Comparison of ENCODE assay signal across 12 cellular contexts in the genomic region with DNA sequence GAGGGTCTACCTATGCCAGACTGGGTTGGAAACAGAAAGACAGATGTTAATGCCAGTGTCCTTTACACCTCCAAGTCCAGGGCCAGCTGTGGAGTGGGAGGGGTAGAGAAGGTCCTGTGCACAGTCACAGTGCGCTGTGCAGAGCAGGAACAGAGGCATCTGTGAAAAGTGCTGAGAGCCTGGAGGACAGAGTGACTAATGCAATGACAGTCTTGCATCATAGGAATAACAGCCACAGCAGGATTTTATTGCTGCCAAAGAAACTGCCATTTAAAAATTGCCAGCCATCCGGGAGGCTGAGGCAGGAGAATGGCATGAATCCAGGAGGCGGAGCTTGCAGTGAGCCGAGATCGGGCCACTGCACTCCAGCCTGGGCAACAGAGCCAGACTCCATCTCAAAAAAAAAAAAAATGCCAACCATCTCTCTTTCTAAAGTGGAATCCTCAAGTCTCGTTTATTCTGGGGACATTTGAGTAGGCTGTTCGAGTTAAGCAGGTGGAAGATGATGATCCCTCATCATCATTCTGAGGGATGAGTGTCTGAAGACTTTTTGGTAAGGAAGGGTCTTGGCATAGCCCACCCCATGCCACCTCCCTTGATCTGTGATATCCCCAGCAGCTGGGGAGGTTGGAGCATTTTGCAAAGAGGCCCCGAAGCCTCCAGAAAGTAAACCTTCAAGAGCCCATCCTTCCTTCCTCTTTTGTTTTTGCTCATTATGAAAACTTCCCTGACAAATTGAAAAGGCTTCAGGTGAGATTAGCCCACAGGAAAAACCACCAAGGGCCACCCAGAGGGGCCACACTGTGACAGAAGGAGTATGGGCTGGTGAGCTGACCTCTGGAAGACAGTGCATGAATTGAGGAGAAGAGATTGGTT. TPM values are rescaled to one million over a fixed set of nuclear protein-coding genes. Genes with fewer than 3 reads are reported as not detected.
DNase-seq lines count a peak whose midpoint lies in the region; ATAC-seq and TF ChIP-seq lines count a peak whose summit lies in the region.
"Had no signal": no experiment of that assay in that cellular context is flagged by ENCODE, and none has a peak within 500 bp of the region (broad histone marks: within the 10 kb centered on the region; RNA-seq: fewer than 3 reads in every experiment).

No MANE protein-coding gene starts in this region.

- H2BK20ac ChIP-seq in H9 (ENCODE audit: low read depth, low read length, poor library complexity, severe bottlenecking), result no peak overlapping the region

- no peaks in the 10 kb centered on the region for H3F3A ChIP-seq in smooth muscle cell (ENCODE audit: low read depth)

- TF ChIP-seq CTCF in epithelial cell of esophagus (IDR thresholded peaks at IDR 0.05; ENCODE audit: insufficient read depth, low read depth, low read length, missing control alignments), result no peak
- TF ChIP-seq CTCF in smooth muscle cell (IDR thresholded peaks at IDR 0.05; ENCODE audit: borderline replicate concordance, insufficient read depth, poor library complexity, severe bottlenecking), result no peak
- TF ChIP-seq CTCF in H9 (conservative IDR thresholded peaks at IDR 0.05), result no peak

- H3K14ac ChIP-seq in H9 (ENCODE audit: insufficient read depth, low read length), result no peak overlapping the region

- DNase-seq in DMS53 (lab: John Stamatoyannopoulos, UW) (peak; percentile 17), DMS53 treated with DMSO at 0.1 percent for 48 hours (lab: John Stamatoyannopoulos, UW; ENCODE audit: unreplicated experiment) (no peak), NOMO-1 (lab: John Stamatoyannopoulos, UW; ENCODE audit: unreplicated experiment in 2 of 2) (peak; percentile 85 to 95), epithelial cell of esophagus (ENCODE audit: low read depth) (peak; percentile 75), smooth muscle cell (lab: John Stamatoyannopoulos, UW; ENCODE audit: unreplicated experiment) (no peak), NCI-H526 treated with DMSO at 0.1 percent for 48 hours (lab: John Stamatoyannopoulos, UW) (no peak), H9 (no peak)
- DNase-seq: NCI-H446 had no signal

- no peaks in the 10 kb centered on the region for H3K23me2 ChIP-seq in H9 (ENCODE audit: insufficient read length, low read depth, low read length, poor library complexity, severe bottlenecking)

- H2AFZ ChIP-seq in smooth muscle cell (ENCODE audit: low read depth), result no peak overlapping the region
- no peak overlapping the region for H2AFZ ChIP-seq in H9 (ENCODE audit: low read length)

- H2BK12ac ChIP-seq in H9 (ENCODE audit: insufficient read length, low read depth, low read length), result no peak overlapping the region

- no peak overlapping the region for H2BK15ac ChIP-seq in H9 (ENCODE audit: low read depth, low read length)

- no peak overlapping the region for H3K4ac ChIP-seq in H9 (ENCODE audit: low read depth, low read length)

- H3K9me3 ChIP-seq in smooth muscle cell (replicated peaks; ENCODE audit: low read depth) (no peaks in the 10 kb centered on the region), H9 (ENCODE audit: control insufficient read depth, low read depth, low read length) (no peaks in the 10 kb centered on the region)

- H4K8ac ChIP-seq in H9 (replicated peaks; ENCODE audit: insufficient read length, low read depth, low read length), result no peak overlapping the region

- H3K79me2 ChIP-seq in smooth muscle cell (ENCODE audit: low read depth) (no peaks in the 10 kb centered on the region), H9 (ENCODE audit: insufficient read depth, low read length) (no peaks in the 10 kb centered on the region)

- H3K4me3 ChIP-seq in epithelial cell of esophagus (ENCODE audit: low read length) (no peak overlapping the region), smooth muscle cell (no peak overlapping the region)

- H4K20me1 ChIP-seq in smooth muscle cell (ENCODE audit: low read depth) (no peaks in the 10 kb centered on the region), H9 (ENCODE audit: control insufficient read depth, insufficient read depth, insufficient read length) (no peaks in the 10 kb centered on the region)

- H3K27ac ChIP-seq in smooth muscle cell (ENCODE audit: low read depth) (peak overlapping the region; percentile 15), H9 (ENCODE audit: insufficient read length, low read depth, low read length) (no peak overlapping the region)
- H3K27ac ChIP-seq: 22Rv1 had no signal

- no peak for ATAC-seq in HG02623 (IDR thresholded peaks at IDR 0.05; ENCODE audit: unreplicated experiment)
- ATAC-seq: activated CD4-positive, CD25-positive, alpha-beta regulatory T cell treated with anti-CD3 and anti-CD28 coated beads, Interleukin-2, amount 50 U/mL, for 24 hours had no signal

- H3K9ac ChIP-seq in smooth muscle cell (ENCODE audit: low read depth), result no peak overlapping the region
- H3K9ac ChIP-seq in H9 (ENCODE audit: extremely low read depth, insufficient read length, low read length), result no peak overlapping the region

- H2BK5ac ChIP-seq in H9 (ENCODE audit: insufficient read length, low read length), result no peak overlapping the region

- H2BK120ac ChIP-seq in H9 (ENCODE audit: low read depth, low read length, poor library complexity, severe bottlenecking), result no peak overlapping the region

- 39% methylated on average over 8 of the region's 8 CpGs for WGBS in smooth muscle cell (ENCODE audit: low lambda C conversion rate)
- WGBS in H9 (ENCODE audit: extremely low coverage, insufficient read length, low lambda C conversion rate), result no CpG with 5 or more reads among the region's 8 CpGs

- H3T11ph ChIP-seq in H9 (ENCODE audit: low read length), result no peak overlapping the region

- H3K27me3 ChIP-seq in smooth muscle cell (ENCODE audit: low read depth) (peaks cover 3% of the 10 kb centered on the region), H9 (ENCODE audit: insufficient read depth, low read length) (no peaks in the 10 kb centered on the region)

- no peak overlapping the region for H2AK5ac ChIP-seq in H9 (ENCODE audit: insufficient read length, low read length)

- no peak overlapping the region for H3K27ac Mint-ChIP-seq in H9

- H3K4me1 Mint-ChIP-seq in H9, result no peaks in the 10 kb centered on the region

- H3K4me1 ChIP-seq in smooth muscle cell (ENCODE audit: low read depth) (no peaks in the 10 kb centered on the region), H9 (ENCODE audit: insufficient read depth, low read length) (no peaks in the 10 kb centered on the region; the same call in 1 of the 2 replicates)

- no peak overlapping the region for H3K56ac ChIP-seq in H9 (ENCODE audit: insufficient read length, low read depth, low read length)

- H3K4me3 Mint-ChIP-seq in H9, result no peak overlapping the region

- no peak overlapping the region for H3K23ac ChIP-seq in H9 (ENCODE audit: insufficient read length, low read depth, low read length)

- no peaks in the 10 kb centered on the region for H3K9me3 Mint-ChIP-seq in H9

- H4K5ac ChIP-seq in H9 (ENCODE audit: insufficient read length, low read depth, low read length), result no peak overlapping the region

- no peaks in the 10 kb centered on the region for H3K36me3 Mint-ChIP-seq in H9 (ENCODE audit: insufficient read depth in 1 of 3, low read depth in 3 of 3)

- H3K36me3 ChIP-seq in smooth muscle cell (ENCODE audit: low read depth), result no peaks in the 10 kb centered on the region

- no peak overlapping the region for H3K18ac ChIP-seq in H9 (ENCODE audit: insufficient read length, low read depth, low read length)

- no peaks in the 10 kb centered on the region for H3K79me1 ChIP-seq in H9 (ENCODE audit: insufficient read depth, low read depth, low read length, poor library complexity, severe bottlenecking)

- no peak overlapping the region for H4K91ac ChIP-seq in H9 (ENCODE audit: insufficient read length, low read depth, low read length)

- peaks cover 14% of the 10 kb centered on the region for H3K27me3 Mint-ChIP-seq in H9 (ENCODE audit: low read depth)

- peak overlapping the region; percentile 3 for H3K4me2 ChIP-seq in smooth muscle cell
- H3K4me2 ChIP-seq in H9 (ENCODE audit: insufficient read depth, insufficient read length, low read length), result no peak overlapping the region

RNA-seq across cellular contexts. Expression of gene CCR2, which starts 7.7 kb away (rescaled TPM):
- not detected in 2 replicates for total RNA-seq in smooth muscle cell
- polyA plus RNA-seq in smooth muscle cell, result not detected in 2 replicates
- not detected in 2 replicates for total RNA-seq in H9 (2021)
- polyA plus RNA-seq: neural cell had no signal

RNA-seq across cellular contexts. Expression of gene CCR5, which starts 9.1 kb away (rescaled TPM):
- total RNA-seq in smooth muscle cell (not detected in 2 replicates), H9 (2021) (not detected in 2 replicates)
- not detected in 2 replicates for polyA plus RNA-seq in smooth muscle cell
- polyA plus RNA-seq: neural cell had no signal

RNA-seq across cellular contexts. Expression of gene CCRL2, which starts 45.4 kb away (rescaled TPM):
- total RNA-seq in smooth muscle cell (not detected in 2 replicates), H9 (2021) (not detected in 2 replicates)
- not detected in 2 replicates for polyA plus RNA-seq in smooth muscle cell
- polyA plus RNA-seq: neural cell had no signal

Comparison
In these comparisons a context has a peak if more than half of its experiments do, and no peak if none do; other contexts are left out.
1. DNase-seq: peak in DMS53 (single experiment), NOMO-1 (2 of 2) and epithelial cell of esophagus (single experiment); none in DMS53 treated with DMSO at 0.1 percent for 48 hours (single experiment), smooth muscle cell (single experiment), NCI-H526 treated with DMSO at 0.1 percent for 48 hours (single experiment) and H9 (single experiment).